Comparison of ENCODE assay signal across 8 cellular contexts in the genomic region with DNA sequence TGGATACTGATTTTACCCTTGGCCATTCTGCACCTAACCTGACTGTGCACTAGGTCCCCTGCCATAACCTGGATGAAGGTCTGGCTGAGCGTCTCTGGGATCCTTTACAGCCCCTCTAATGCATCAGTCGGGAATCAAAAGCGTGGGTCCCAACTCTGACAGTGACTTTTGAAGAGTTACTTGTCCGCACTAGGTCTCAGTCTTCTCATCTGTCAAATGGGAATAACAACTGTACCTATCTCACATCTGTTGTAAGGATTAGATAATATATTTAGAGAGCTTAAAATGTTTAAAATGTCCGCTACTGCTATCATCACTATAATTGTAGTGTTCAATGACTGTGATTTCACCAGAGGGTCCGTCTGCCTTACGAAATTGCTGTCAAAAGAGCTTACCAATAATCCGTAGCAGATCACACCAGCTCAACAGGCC. TPM values are rescaled to one million over a fixed set of nuclear protein-coding genes. Genes with fewer than 3 reads are reported as not detected.
A peak's percentile ranks its signal among the peaks of the same experiment; 100 is the strongest.
DNase-seq lines count a peak whose midpoint lies in the region.

No MANE protein-coding gene starts in this region.

- H3K27ac Mint-ChIP-seq in activated CD4-positive, alpha-beta T cell treated with anti-CD3 and anti-CD28 coated beads, Interleukin-2, amount 10 ng/mL, durations not matched to agents 7 days and 5 days = peak overlapping the region; percentile 89
- H3K27ac Mint-ChIP-seq in activated naive CD8-positive, alpha-beta T cell treated with anti-CD3 and anti-CD28 coated beads for 36 hours = peak overlapping the region; percentile 75

- no peak for DNase-seq in activated CD4-positive, alpha-beta T cell treated with anti-CD3 and anti-CD28 coated beads, Interleukin-2, amount 10 ng/mL, durations not matched to agents 7 days and 5 days
- DNase-seq in activated CD4-positive, alpha-beta T cell treated with anti-CD3 and anti-CD28 coated beads for 48 hours = no peak
- DNase-seq in activated naive CD8-positive, alpha-beta T cell treated with anti-CD3 and anti-CD28 coated beads for 36 hours = no peak
- DNase-seq in left kidney (ENCODE audit: low read depth, low spot score) = peak; percentile 12
- no peak for DNase-seq in stimulated activated naive CD4-positive, alpha-beta T cell treated with Interleukin-2 at 50 U/mL for 16 hours (lab: John Stamatoyannopoulos, UW)
- DNase-seq in SHP77 treated with DMSO at 0.1 percent for 48 hours (lab: John Stamatoyannopoulos, UW) = no peak
- no peak for DNase-seq in posterior cingulate gyrus

- peaks cover 57% of the 10 kb centered on the region for H3K4me1 Mint-ChIP-seq in activated CD4-positive, alpha-beta T cell treated with anti-CD3 and anti-CD28 coated beads, Interleukin-2, amount 10 ng/mL, durations not matched to agents 7 days and 5 days
- H3K4me1 Mint-ChIP-seq in activated naive CD8-positive, alpha-beta T cell treated with anti-CD3 and anti-CD28 coated beads for 36 hours = peaks cover 43% of the 10 kb centered on the region

- H3K4me3 ChIP-seq in thymus (ENCODE audit: low read length) = peak overlapping the region; percentile 83

- H3K27me3 Mint-ChIP-seq in activated CD4-positive, alpha-beta T cell treated with anti-CD3 and anti-CD28 coated beads, Interleukin-2, amount 10 ng/mL, durations not matched to agents 7 days and 5 days = peaks cover 3% of the 10 kb centered on the region
- peaks cover 6% of the 10 kb centered on the region for H3K27me3 Mint-ChIP-seq in activated naive CD8-positive, alpha-beta T cell treated with anti-CD3 and anti-CD28 coated beads for 36 hours

- H3K27ac ChIP-seq in thymus (ENCODE audit: low read depth) = no peak overlapping the region

- intact Hi-C loops in posterior cingulate gyrus (cut with DNase I) = loop anchor here (1.0 kb wide), 1 partner anchor 31 kb away; no protein-coding TSS in a partner anchor

- no peaks in the 10 kb centered on the region for H3K9me3 ChIP-seq in thymus (ENCODE audit: control insufficient read depth)

- 52% methylated on average over 8 of the region's 8 CpGs for WGBS in thymus

- POLR2A ChIA-PET in activated CD4-positive, alpha-beta T cell treated with anti-CD3 and anti-CD28 coated beads, Interleukin-2, amount 10 ng/mL, durations not matched to agents 7 days and 5 days (lab: Charles Lee) = interaction anchor here (0.5 kb wide), 1 partner anchor 12 kb away, joined by 5 read pairs; no protein-coding TSS in a partner anchor

- H3K9me3 Mint-ChIP-seq in activated CD4-positive, alpha-beta T cell treated with anti-CD3 and anti-CD28 coated beads, Interleukin-2, amount 10 ng/mL, durations not matched to agents 7 days and 5 days = peaks cover 3% of the 10 kb centered on the region
- peaks cover 7% of the 10 kb centered on the region for H3K9me3 Mint-ChIP-seq in activated naive CD8-positive, alpha-beta T cell treated with anti-CD3 and anti-CD28 coated beads for 36 hours

- H3K36me3 ChIP-seq in thymus (ENCODE audit: control insufficient read depth, insufficient read depth) = no peaks in the 10 kb centered on the region

- H3K4me1 ChIP-seq in thymus (ENCODE audit: control insufficient read depth, insufficient read depth, low read length) = peaks cover 8% of the 10 kb centered on the region

- H3K36me3 Mint-ChIP-seq in activated CD4-positive, alpha-beta T cell treated with anti-CD3 and anti-CD28 coated beads, Interleukin-2, amount 10 ng/mL, durations not matched to agents 7 days and 5 days (ENCODE audit: low read depth) = peaks cover 16% of the 10 kb centered on the region
- peaks cover 14% of the 10 kb centered on the region for H3K36me3 Mint-ChIP-seq in activated naive CD8-positive, alpha-beta T cell treated with anti-CD3 and anti-CD28 coated beads for 36 hours

- no peaks in the 10 kb centered on the region for H3K27me3 ChIP-seq in thymus (ENCODE audit: control insufficient read depth, insufficient read depth)

- H3K4me3 Mint-ChIP-seq in activated CD4-positive, alpha-beta T cell treated with anti-CD3 and anti-CD28 coated beads, Interleukin-2, amount 10 ng/mL, durations not matched to agents 7 days and 5 days = peak overlapping the region; percentile 93
- H3K4me3 Mint-ChIP-seq in activated naive CD8-positive, alpha-beta T cell treated with anti-CD3 and anti-CD28 coated beads for 36 hours = peak overlapping the region; percentile 97

- CTCF ChIA-PET in activated CD4-positive, alpha-beta T cell treated with anti-CD3 and anti-CD28 coated beads, Interleukin-2, amount 10 ng/mL, durations not matched to agents 7 days and 5 days (lab: Charles Lee) = interaction anchor here (1.0 to 2.9 kb wide), 7 partner anchors 8 to 345 kb away, joined by 3 to 14 read pairs (median 4); no protein-coding TSS in a partner anchor

RNA-seq across cellular contexts. Expression of a gene that starts 0.7 kb away (rescaled TPM):
- total RNA-seq in activated CD4-positive, alpha-beta T cell treated with anti-CD3 and anti-CD28 coated beads, Interleukin-2, amount 10 ng/mL, durations not matched to agents 7 days and 5 days = 10 to 100 TPM; 17.0 to 18.8 TPM
- total RNA-seq in activated naive CD8-positive, alpha-beta T cell treated with anti-CD3 and anti-CD28 coated beads for 36 hours = 10 to 100 TPM; 19.2 to 21.4 TPM
- polyA plus RNA-seq in thymus = 16.5 TPM

RNA-seq across cellular contexts. Expression of a gene that starts 36.0 kb away (rescaled TPM):
- total RNA-seq in activated CD4-positive, alpha-beta T cell treated with anti-CD3 and anti-CD28 coated beads, Interleukin-2, amount 10 ng/mL, durations not matched to agents 7 days and 5 days = 10 to 100 TPM; 37.3 to 38.0 TPM
- 10 to 100 TPM; 52.3 to 53.3 TPM for total RNA-seq in activated naive CD8-positive, alpha-beta T cell treated with anti-CD3 and anti-CD28 coated beads for 36 hours
- 14.1 TPM for polyA plus RNA-seq in thymus
